10 cellular contexts compared by ENCODE assay signal in genomic region chr1:37919277-37919676, GRCh38. TPM values are rescaled to one million over a fixed set of nuclear protein-coding genes. Genes with fewer than 3 reads are reported as not detected.
A peak's percentile ranks its signal among the peaks of the same experiment; 100 is the strongest.
DNase-seq lines count a peak whose midpoint lies in the region; ATAC-seq and TF ChIP-seq lines count a peak whose summit lies in the region.
"Had no signal": no experiment of that assay in that cellular context is flagged by ENCODE, and none has a peak within 500 bp of the region (broad histone marks: within the 10 kb centered on the region; RNA-seq: fewer than 3 reads in every experiment).

No MANE protein-coding gene starts in this region.

- DNase-seq in CD14-positive monocyte (ENCODE audit: low spot score) = no peak
- peak; percentile 43 for DNase-seq in HEK293T (ENCODE audit: extremely low spot score)
- peak; percentile 42 for DNase-seq in activated CD8-positive, alpha-beta T cell treated with anti-CD3 and anti-CD28 coated beads for 36 hours
- DNase-seq in left lobe of liver (ENCODE audit: low spot score) = no peak
- DNase-seq in stimulated activated CD4-positive, alpha-beta T cell treated with anti-CD3 and anti-CD28 coated beads, Interleukin-4, amount 100 ng/mL, for 1 hour = no peak
- no peak for DNase-seq in inferior parietal cortex (ENCODE audit: extremely low spot score)
- no peak for DNase-seq in retina
- no peak for DNase-seq in spleen
- DNase-seq: NCI-H446 treated with DMSO at 0.1 percent for 48 hours had no signal

- peaks cover 23% of the 10 kb centered on the region for H3K4me1 Mint-ChIP-seq in CD14-positive monocyte
- H3K4me1 Mint-ChIP-seq in activated CD8-positive, alpha-beta T cell treated with anti-CD3 and anti-CD28 coated beads for 36 hours (ENCODE audit: low read depth) = peaks cover 35% of the 10 kb centered on the region

- no peak overlapping the region for H3K4me3 Mint-ChIP-seq in CD14-positive monocyte
- H3K4me3 Mint-ChIP-seq in activated CD8-positive, alpha-beta T cell treated with anti-CD3 and anti-CD28 coated beads for 36 hours = no peak overlapping the region
- H3K4me3 Mint-ChIP-seq: activated naive CD8-positive, alpha-beta T cell had no signal

- TF ChIP-seq POLR2A in spleen (IDR thresholded peaks at IDR 0.05) = no peak

- no peak for ATAC-seq in activated CD8-positive, alpha-beta T cell treated with anti-CD3 and anti-CD28 coated beads for 36 hours
- ATAC-seq in left lobe of liver = peak; percentile 74

- no peaks in the 10 kb centered on the region for H3K9me3 Mint-ChIP-seq in CD14-positive monocyte
- no peaks in the 10 kb centered on the region for H3K9me3 Mint-ChIP-seq in activated CD8-positive, alpha-beta T cell treated with anti-CD3 and anti-CD28 coated beads for 36 hours

- H3K4me3 ChIP-seq in spleen = no peak overlapping the region

- peaks cover 14 to 20% of the 10 kb centered on the region in 2 donors for H3K36me3 Mint-ChIP-seq in CD14-positive monocyte
- H3K36me3 Mint-ChIP-seq in activated CD8-positive, alpha-beta T cell treated with anti-CD3 and anti-CD28 coated beads for 36 hours (ENCODE audit: low read depth) = peaks cover 16% of the 10 kb centered on the region

- H3K27me3 ChIP-seq in spleen (replicated peaks in 1 of 7) = no peaks in the 10 kb centered on the region

- H3K27ac ChIP-seq in spleen = no peak overlapping the region

- TF ChIP-seq CTCF in CD14-positive monocyte (IDR thresholded peaks at IDR 0.05) = peak; percentile 41
- peak; percentile 48 for TF ChIP-seq CTCF in activated CD8-positive, alpha-beta T cell treated with anti-CD3 and anti-CD28 coated beads for 36 hours (IDR thresholded peaks at IDR 0.05)
- TF ChIP-seq CTCF in spleen (IDR thresholded peaks at IDR 0.05 in 8 of 11, conservative IDR thresholded peaks at IDR 0.05 in 3 of 11) = peak in 5 of 11 experiments; percentile 10 to 50 (median 28)

- peaks cover 16 to 78% (median 49%) of the 10 kb centered on the region in 6 donors for H3K4me1 ChIP-seq in spleen

- H3K9me3 ChIP-seq in spleen = no peaks in the 10 kb centered on the region

- H3K27me3 Mint-ChIP-seq in CD14-positive monocyte (ENCODE audit: low read depth in 3 of 3) = no peaks in the 10 kb centered on the region
- no peaks in the 10 kb centered on the region for H3K27me3 Mint-ChIP-seq in activated CD8-positive, alpha-beta T cell treated with anti-CD3 and anti-CD28 coated beads for 36 hours
- H3K27me3 Mint-ChIP-seq: activated naive CD8-positive, alpha-beta T cell had no signal

- intact Hi-C loops in CD14-positive monocyte (cut with micrococcal nuclease) (no loop called here), spleen (cut with DNase I; ENCODE audit: low total_unique reads) (no loop called here)
- intact Hi-C loops in activated CD8-positive, alpha-beta T cell treated with anti-CD3 and anti-CD28 coated beads for 36 hours (cut with micrococcal nuclease) = no loop called here

- CTCF ChIA-PET in HEK293T (lab: Yijun Ruan, JAX) = interaction anchor here (0.7 kb wide), 1 partner anchor 12 kb away, joined by 3 read pairs; no protein-coding TSS in a partner anchor
- CTCF ChIA-PET in activated CD8-positive, alpha-beta T cell treated with anti-CD3 and anti-CD28 coated beads for 36 hours (lab: Charles Lee) = interaction anchor here (0.7 kb wide), 1 partner anchor 12 kb away, joined by 3 read pairs; no protein-coding TSS in a partner anchor

- peaks cover 0 to 50% (median 0%) of the 10 kb centered on the region in 6 donors for H3K36me3 ChIP-seq in spleen

- H3K27ac Mint-ChIP-seq in CD14-positive monocyte = no peak overlapping the region
- H3K27ac Mint-ChIP-seq in activated CD8-positive, alpha-beta T cell treated with anti-CD3 and anti-CD28 coated beads for 36 hours = no peak overlapping the region
- H3K27ac Mint-ChIP-seq: activated naive CD8-positive, alpha-beta T cell had no signal

- WGBS in spleen, 5 donors = 65 to 89% (median 81%) methylated on average over 1 of the region's 1 CpG

- POLR2A ChIA-PET in HEK293T (lab: Yijun Ruan, JAX) = no interaction called here
- POLR2A ChIA-PET in activated CD8-positive, alpha-beta T cell treated with anti-CD3 and anti-CD28 coated beads for 36 hours (lab: Charles Lee) = no interaction called here

TF ChIP-seq in HEK293T, 16 proteins besides CTCF, POLR2A, EP300 and RAD21:
- TF ChIP-seq ARNT (IDR thresholded peaks at IDR 0.05) = no peak
- no peak for TF ChIP-seq ELF4 (IDR thresholded peaks at IDR 0.05)
TF ChIP-seq in HEK293T: peak in this region for 0.

RNA-seq across cellular contexts. Expression of gene INPP5B, which starts 27.6 kb away (rescaled TPM):
- polyA plus RNA-seq in CD14-positive monocyte (1 to 10 TPM; 3.0 to 5.8 TPM), spleen (10 to 100 TPM; 11.4 to 27.5 (median 19.0) TPM)
- total RNA-seq in activated CD8-positive, alpha-beta T cell treated with anti-CD3 and anti-CD28 coated beads for 36 hours = 10 to 100 TPM; 27.7 to 29.1 TPM
- total RNA-seq in left lobe of liver (19.4 TPM), spleen (10 to 100 TPM; 31.0 to 70.7 (median 45.0) TPM)

RNA-seq across cellular contexts. Expression of gene MTF1, which starts 59.9 kb away (rescaled TPM):
- polyA plus RNA-seq in CD14-positive monocyte = 10 to 100 TPM; 29.6 to 41.0 TPM
- 10 to 100 TPM; 17.7 to 21.3 TPM for total RNA-seq in activated CD8-positive, alpha-beta T cell treated with anti-CD3 and anti-CD28 coated beads for 36 hours
- total RNA-seq in left lobe of liver = 6.6 TPM
- 10 to 100 TPM in 6 of 7 donors, 1 to 10 TPM in 1; 9.3 to 49.8 (median 26.6) TPM for total RNA-seq in spleen
- polyA plus RNA-seq in spleen = 1 to 10 TPM; 1.3 to 3.1 (median 1.5) TPM

Comparison
In these comparisons a context has a peak if more than half of its experiments do, and no peak if none do; other contexts are left out.
1. DNase-seq: peak in HEK293T (single experiment) and activated CD8-positive, alpha-beta T cell treated with anti-CD3 and anti-CD28 coated beads for 36 hours (single experiment); none in CD14-positive monocyte (single experiment), left lobe of liver (single experiment), stimulated activated CD4-positive, alpha-beta T cell treated with anti-CD3 and anti-CD28 coated beads, Interleukin-4, amount 100 ng/mL, for 1 hour (single experiment), inferior parietal cortex (single experiment), retina (single experiment) and spleen (single experiment).